ENCODE assay signal across 23 cellular contexts in genomic region chr2:295081-295480, GRCh38. TPM values are rescaled to one million over a fixed set of nuclear protein-coding genes. Genes with fewer than 3 reads are reported as not detected.
A peak's percentile ranks its signal among the peaks of the same experiment; 100 is the strongest.
DNase-seq lines count a peak whose midpoint lies in the region; FAIRE-seq lines count a peak whose summit lies in the region.
"Had no signal": no experiment of that assay in that cellular context is flagged by ENCODE, and none has a peak within 500 bp of the region (broad histone marks: within the 10 kb centered on the region; RNA-seq: fewer than 3 reads in every experiment).

No MANE protein-coding gene starts in this region.

- H3K4me1 Mint-ChIP-seq in activated CD4-positive, alpha-beta T cell treated with anti-CD3 and anti-CD28 coated beads, Interleukin-2, amount 10 ng/mL, durations not matched to agents 24 days and 14 days, result peaks cover 1% of the 10 kb centered on the region
- H3K4me1 Mint-ChIP-seq: H9 had no signal

- peaks cover 0 to 6% of the 10 kb centered on the region in 2 donors for H3K9me3 ChIP-seq in neuronal stem cell (replicated peaks in 1 of 2; ENCODE audit: control insufficient read depth in 2 of 2, insufficient read depth in 1 of 2, low read depth in 1 of 2, low read length in 2 of 2)
- H3K9me3 ChIP-seq: BE2C had no signal

- no peaks in the 10 kb centered on the region for H3K36me3 ChIP-seq in neuronal stem cell (replicated peaks in 1 of 2; ENCODE audit: control insufficient read depth in 2 of 2, insufficient read depth in 2 of 2, low read length in 2 of 2)
- H3K36me3 ChIP-seq: BE2C; BLaER1 treated with 17β-estradiol and CSF1 and Interleukin-3, amounts not matched to agents 10 nM and 100 nM had no signal

- H3K27me3 Mint-ChIP-seq in activated CD4-positive, alpha-beta T cell treated with anti-CD3 and anti-CD28 coated beads, Interleukin-2, amount 10 ng/mL, durations not matched to agents 24 days and 14 days, result peaks cover 40% of the 10 kb centered on the region

- H3K9ac ChIP-seq in neuronal stem cell (ENCODE audit: low read depth, low read length, poor library complexity), result no peak overlapping the region
- H3K9ac ChIP-seq: BLaER1 treated with 17β-estradiol and CSF1 and Interleukin-3, amounts not matched to agents 10 nM and 100 nM; GM23248 had no signal

- no peak overlapping the region for H3K23ac ChIP-seq in neuronal stem cell (ENCODE audit: low read depth, low read length, poor library complexity)

- peak overlapping the region; percentile 48 for H3K18ac ChIP-seq in neuronal stem cell (ENCODE audit: low read length)

- H3K27me3 ChIP-seq in neuronal stem cell (ENCODE audit: control insufficient read depth in 3 of 3, insufficient read depth in 3 of 3, low read depth in 1 of 3, low read length in 3 of 3), result peaks cover 0 to 2% (median 0%) of the 10 kb centered on the region in 3 experiments

- no CpG with 5 or more reads among the region's 6 CpGs for WGBS in neuronal stem cell (ENCODE audit: extremely low coverage in 2 of 2, insufficient read length in 2 of 2, insufficient replicate concordance in 1 of 2), 2 donors

- H4K91ac ChIP-seq in neuronal stem cell (ENCODE audit: low read depth, low read length, poor library complexity), result no peak overlapping the region

- no peak overlapping the region for H3K4ac ChIP-seq in neuronal stem cell (ENCODE audit: low read length)

- no peak overlapping the region for H2AK5ac ChIP-seq in neuronal stem cell (ENCODE audit: low read depth, low read length)

- H3K4me2 ChIP-seq in neuronal stem cell (ENCODE audit: insufficient read depth, low read length, poor library complexity, severe bottlenecking), result no peak overlapping the region
- H3K4me2 ChIP-seq: A549; BLaER1 treated with 17β-estradiol and CSF1 and Interleukin-3, amounts not matched to agents 10 nM and 100 nM had no signal

- peak overlapping the region; percentile 41 for H2BK12ac ChIP-seq in neuronal stem cell (ENCODE audit: low read length)

- no peak overlapping the region for H3K4me3 ChIP-seq in neuronal stem cell (ENCODE audit: low read length in 2 of 2)
- H3K4me3 ChIP-seq: A549; BLaER1 treated with 17β-estradiol and CSF1 and Interleukin-3, amounts not matched to agents 10 nM and 100 nM; GM12878; GM23248 had no signal

- peak; percentile 34 for DNase-seq in activated CD4-positive, alpha-beta T cell treated with anti-CD3 and anti-CD28 coated beads, Interleukin-2, amount 10 ng/mL, durations not matched to agents 24 days and 14 days
- DNase-seq in activated CD4-positive, alpha-beta T cell treated with anti-CD3 and anti-CD28 coated beads for 48 hours, result no peak
- DNase-seq in HTR-8/SVneo (ENCODE audit: insufficient read length, low spot score) (no peak), neuronal stem cell (ENCODE audit: low spot score) (no peak), iPS-NIHi7 (ENCODE audit: extremely low spot score) (no peak), cardiac septum (ENCODE audit: low spot score) (no peak)
- DNase-seq: 8988T; ACHN; AML-193; BE2C; Calu3; CD4-positive, alpha-beta memory T cell; COR-L47; DMS79; EL; GDM1; GM23248; H9 had no signal

- H3K4me3 Mint-ChIP-seq in activated CD4-positive, alpha-beta T cell treated with anti-CD3 and anti-CD28 coated beads, Interleukin-2, amount 10 ng/mL, durations not matched to agents 24 days and 14 days, result no peak overlapping the region
- H3K4me3 Mint-ChIP-seq: CD4-positive, alpha-beta memory T cell; H9 had no signal

- H3K79me1 ChIP-seq in neuronal stem cell (ENCODE audit: low read depth, low read length), result no peaks in the 10 kb centered on the region

- H3K14ac ChIP-seq in neuronal stem cell (ENCODE audit: low read length), result no peak overlapping the region

- H3K27ac Mint-ChIP-seq in activated CD4-positive, alpha-beta T cell treated with anti-CD3 and anti-CD28 coated beads, Interleukin-2, amount 10 ng/mL, durations not matched to agents 24 days and 14 days, result no peak overlapping the region
- H3K27ac Mint-ChIP-seq: CD4-positive, alpha-beta memory T cell; H9 had no signal

- intact Hi-C loops in activated CD4-positive, alpha-beta T cell treated with anti-CD3 and anti-CD28 coated beads, Interleukin-2, amount 10 ng/mL, durations not matched to agents 24 days and 14 days (cut with micrococcal nuclease), result no loop called here
- intact Hi-C loops in cardiac septum (cut with DNase I), result loop anchor here (10.0 kb wide), 1 partner anchor 50 kb away; no protein-coding TSS in a partner anchor

- no peak overlapping the region for H2BK120ac ChIP-seq in neuronal stem cell (ENCODE audit: low read depth, low read length)

- no peaks in the 10 kb centered on the region for H3K36me3 Mint-ChIP-seq in activated CD4-positive, alpha-beta T cell treated with anti-CD3 and anti-CD28 coated beads, Interleukin-2, amount 10 ng/mL, durations not matched to agents 24 days and 14 days (ENCODE audit: low read depth)

- H3K9me3 Mint-ChIP-seq in activated CD4-positive, alpha-beta T cell treated with anti-CD3 and anti-CD28 coated beads, Interleukin-2, amount 10 ng/mL, durations not matched to agents 24 days and 14 days, result no peaks in the 10 kb centered on the region

- no peak overlapping the region for H2AFZ ChIP-seq in neuronal stem cell (ENCODE audit: low read length)
- H2AFZ ChIP-seq: GM23248 had no signal

- no peak overlapping the region for H2BK5ac ChIP-seq in neuronal stem cell (ENCODE audit: low read length)

- H3K27ac ChIP-seq in neuronal stem cell (replicated peaks; ENCODE audit: low read length), result no peak overlapping the region
- H3K27ac ChIP-seq: A549; BLaER1 treated with 17β-estradiol and CSF1 and Interleukin-3, amounts not matched to agents 10 nM and 100 nM; GM23248 had no signal

- H3K4me1 ChIP-seq in neuronal stem cell (ENCODE audit: control insufficient read depth in 2 of 2, insufficient read depth in 1 of 2, low read depth in 1 of 2, low read length in 2 of 2), result no peaks in the 10 kb centered on the region
- H3K4me1 ChIP-seq: A549, BE2C had no signal

- H2BK15ac ChIP-seq in neuronal stem cell (ENCODE audit: low read length), result no peak overlapping the region

- peak; percentile 77 for FAIRE-seq in HTR-8/SVneo (lab: Jason Lieb, UNC)
- FAIRE-seq: A549, GM12878, GM19239 had no signal

- H4K8ac ChIP-seq in neuronal stem cell (ENCODE audit: low read depth, low read length), result no peak overlapping the region

RNA-seq across cellular contexts. Expression of gene ALKAL2, which starts 7.2 kb away (rescaled TPM):
- 0.28 and 0.33 TPM in 2 replicates for total RNA-seq in activated CD4-positive, alpha-beta T cell treated with anti-CD3 and anti-CD28 coated beads, Interleukin-2, amount 10 ng/mL, durations not matched to agents 24 days and 14 days
- 0.20 TPM for polyA plus RNA-seq in neuronal stem cell (2013, experiment 1 of 2)
- polyA plus RNA-seq in neuronal stem cell (2013, experiment 2 of 2), result 0.17 TPM
- 2.7 TPM for total RNA-seq in cardiac septum
- total RNA-seq: Calu3; CD4-positive, alpha-beta memory T cell; GM12878; GM23248; H4 had no signal
- polyA plus RNA-seq: A549; CD4-positive, alpha-beta memory T cell; GM23248 had no signal

RNA-seq across cellular contexts. Expression of gene ACP1, which starts 30.3 kb away (rescaled TPM):
- total RNA-seq in activated CD4-positive, alpha-beta T cell treated with anti-CD3 and anti-CD28 coated beads, Interleukin-2, amount 10 ng/mL, durations not matched to agents 24 days and 14 days, result 124 and 127 TPM in 2 replicates
- polyA plus RNA-seq in neuronal stem cell (2013, experiment 1 of 2), result 138 TPM
- 139 TPM for polyA plus RNA-seq in neuronal stem cell (2013, experiment 2 of 2)
- total RNA-seq in cardiac septum, result 64.6 TPM

RNA-seq across cellular contexts. Expression of gene SH3YL1, which starts 31.2 kb away (rescaled TPM):
- total RNA-seq in activated CD4-positive, alpha-beta T cell treated with anti-CD3 and anti-CD28 coated beads, Interleukin-2, amount 10 ng/mL, durations not matched to agents 24 days and 14 days, result 17.4 and 17.7 TPM in 2 replicates
- 15.9 TPM for polyA plus RNA-seq in neuronal stem cell (2013, experiment 1 of 2)
- 15.8 TPM for polyA plus RNA-seq in neuronal stem cell (2013, experiment 2 of 2)
- total RNA-seq in cardiac septum, result 12.9 TPM
